Comparison of ENCODE assay signal across 8 cellular contexts in the genomic region with DNA sequence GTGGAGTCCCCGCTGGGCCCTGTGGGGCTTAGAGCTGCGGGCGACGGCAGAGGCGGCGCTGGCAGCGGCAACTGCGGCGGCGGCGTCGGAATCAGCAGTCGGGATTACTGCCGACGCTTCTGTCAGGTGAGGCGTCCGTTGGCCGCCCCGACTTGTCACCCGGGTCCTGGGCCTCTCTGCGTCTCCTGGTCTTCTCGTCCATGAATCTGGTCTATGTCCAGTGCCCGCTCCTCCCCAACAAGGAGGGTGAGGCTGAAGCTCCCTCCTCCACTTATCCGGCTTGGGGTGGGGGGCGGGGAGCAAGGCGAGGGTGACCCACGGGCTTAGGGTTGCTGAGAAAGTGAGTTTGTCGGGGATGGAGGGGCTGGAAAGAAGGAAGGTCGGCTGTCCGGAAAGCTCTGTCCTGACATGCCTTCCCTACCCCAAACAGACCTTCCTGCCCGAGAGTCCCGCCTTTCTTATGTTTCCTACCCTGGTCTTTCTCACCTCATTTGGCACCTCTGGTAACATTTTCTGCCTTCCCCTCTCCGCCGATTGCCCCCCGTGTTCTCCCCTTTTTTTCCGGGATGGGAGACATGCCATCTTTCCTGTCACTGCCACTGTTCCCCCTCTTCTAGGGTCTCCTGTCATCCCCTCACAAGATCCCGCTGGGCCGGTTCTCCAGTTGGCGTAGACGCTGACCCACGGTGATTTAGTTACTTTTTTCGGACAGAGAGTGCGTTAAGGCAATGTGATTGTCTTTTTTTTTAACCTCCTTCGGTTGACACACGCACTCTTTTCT. TPM values are rescaled to one million over a fixed set of nuclear protein-coding genes. Genes with fewer than 3 reads are reported as not detected.
A peak's percentile ranks its signal among the peaks of the same experiment; 100 is the strongest.
DNase-seq lines count a peak whose midpoint lies in the region; ATAC-seq, FAIRE-seq and TF ChIP-seq lines count a peak whose summit lies in the region.

No MANE protein-coding gene starts in this region.

- peaks cover 33 to 77% (median 63%) of the 10 kb centered on the region in 4 donors for H3K4me1 Mint-ChIP-seq in naive thymus-derived CD8-positive, alpha-beta T cell

- peak overlapping the region; percentile 94 for H3K27ac ChIP-seq in 22Rv1

- H3K36me3 Mint-ChIP-seq in naive thymus-derived CD8-positive, alpha-beta T cell: peaks cover 11 to 27% (median 25%) of the 10 kb centered on the region in 3 donors

- POLR2A ChIA-PET in naive thymus-derived CD8-positive, alpha-beta T cell (lab: Charles Lee): interaction anchor here (0.8 to 2.3 kb wide), 8 partner anchors 8 to 832 kb away, joined by 3 to 68 read pairs (median 5); partner anchors contain the start of genes C3orf38 and CHMP2B

- TF ChIP-seq POLR2A in GM12892 (IDR thresholded peaks at IDR 0.05; ENCODE audit: low read depth, low read length) (no peak), erythroblast (IDR thresholded peaks at IDR 0.05; ENCODE audit: low read length) (no peak)

- no peaks in the 10 kb centered on the region for H3K27me3 Mint-ChIP-seq in naive thymus-derived CD8-positive, alpha-beta T cell

- peak; percentile 87 for FAIRE-seq in GM12892 (lab: Jason Lieb, UNC)

- no peaks in the 10 kb centered on the region for H3K9me3 Mint-ChIP-seq in naive thymus-derived CD8-positive, alpha-beta T cell

- DNase-seq in GM12892 (ENCODE audit: insufficient read length): no peak
- DNase-seq in SW480 (ENCODE audit: low spot score): peak; percentile 59
- peak; percentile 51 to 65 for DNase-seq in erythroblast (lab: John Stamatoyannopoulos, UW)
- DNase-seq in naive thymus-derived CD8-positive, alpha-beta T cell: peak in 2 of 10 donors; percentile 4 to 6
- no peak for DNase-seq in activated CD4-positive, alpha-beta T cell treated with anti-CD3 and anti-CD28 coated beads, Interleukin-2, amount 50 U/mL, for 48 hours

- no peak for TF ChIP-seq CTCF in 22Rv1 (IDR thresholded peaks at IDR 0.05)

- H3K4me3 Mint-ChIP-seq in naive thymus-derived CD8-positive, alpha-beta T cell: peak overlapping the region; percentile 92 to 100 (median 98)

- peak; percentile 11 for ATAC-seq in HG02938 (IDR thresholded peaks at IDR 0.05; ENCODE audit: unreplicated experiment)
- ATAC-seq in naive thymus-derived CD8-positive, alpha-beta T cell: no peak
- ATAC-seq in HG03442 (IDR thresholded peaks at IDR 0.05; ENCODE audit: unreplicated experiment): no peak

- H3K27ac Mint-ChIP-seq in naive thymus-derived CD8-positive, alpha-beta T cell: peak overlapping the region; percentile 89 to 99 (median 98)

RNA-seq across cellular contexts. Expression of gene ZNF654, which starts 0.5 kb away (rescaled TPM):
- polyA plus RNA-seq in GM12892 (2012; ENCODE audit: missing spikeins): 13.6 TPM
- 10 to 100 TPM; 23.1 to 24.7 TPM for total RNA-seq in naive thymus-derived CD8-positive, alpha-beta T cell
- 10 to 100 TPM; 11.1 to 13.9 (median 11.2) TPM for polyA plus RNA-seq in naive thymus-derived CD8-positive, alpha-beta T cell

RNA-seq across cellular contexts. Expression of gene CGGBP1, which starts 0.8 kb away (rescaled TPM):
- polyA plus RNA-seq in GM12892 (2012; ENCODE audit: missing spikeins): 46.1 TPM
- total RNA-seq in naive thymus-derived CD8-positive, alpha-beta T cell: 100 to 1,000 TPM; 151 to 153 TPM
- 10 to 100 TPM; 85.8 to 97.2 (median 92.1) TPM for polyA plus RNA-seq in naive thymus-derived CD8-positive, alpha-beta T cell

Comparison
In these comparisons a context has a peak if more than half of its experiments do, and no peak if none do; other contexts are left out.
1. DNase-seq: peak in SW480 (single experiment) and erythroblast (2 of 2); none in GM12892 (single experiment) and activated CD4-positive, alpha-beta T cell treated with anti-CD3 and anti-CD28 coated beads, Interleukin-2, amount 50 U/mL, for 48 hours (0 of 2).